1 cellular context compared by ENCODE assay signal in the genomic region with DNA sequence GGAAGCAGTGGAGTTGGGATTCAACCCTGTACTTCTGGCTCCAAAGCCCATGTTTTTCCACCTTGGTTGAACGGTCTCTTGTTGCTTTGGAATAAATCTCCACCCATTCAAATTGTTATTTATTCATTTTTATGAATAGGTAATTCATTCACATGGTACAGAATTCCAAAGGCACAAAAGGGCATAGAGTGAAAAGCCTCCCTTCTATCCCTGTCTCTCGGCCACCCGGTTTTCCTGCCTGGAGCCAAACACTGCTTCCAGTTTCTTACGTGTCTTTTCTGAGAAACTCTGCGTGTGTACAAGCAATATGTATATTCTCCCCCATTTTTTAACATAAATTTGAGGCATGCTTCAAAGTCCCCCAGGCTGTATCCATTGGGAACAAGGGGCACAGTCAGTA.
TF ChIP-seq lines count a peak whose summit lies in the region.

No MANE protein-coding gene starts in this region.

TF ChIP-seq in HepG2, 621 proteins besides CTCF, POLR2A, EP300 and RAD21:
- TF ChIP-seq MAZ (IDR thresholded peaks at IDR 0.05; ENCODE audit: borderline replicate concordance, low read depth, low read length) (no peak), MAZ (CRISPR knock-in tag; IDR thresholded peaks at IDR 0.05; ENCODE audit: low read depth) (no peak), EEA1 (CRISPR knock-in tag; IDR thresholded peaks at IDR 0.05; ENCODE audit: borderline replicate concordance) (no peak), KLF6 (CRISPR knock-in tag; IDR thresholded peaks at IDR 0.05) (no peak), TRIM24 (CRISPR knock-in tag; IDR thresholded peaks at IDR 0.05) (no peak), ZNF816 (CRISPR knock-in tag; IDR thresholded peaks at IDR 0.05; ENCODE audit: borderline replicate concordance) (no peak), RFX5 (IDR thresholded peaks at IDR 0.05; ENCODE audit: low read depth, low read length) (no peak), MAFF (IDR thresholded peaks at IDR 0.05; ENCODE audit: low read depth, low read length) (no peak), ZNF354B (CRISPR knock-in tag; IDR thresholded peaks at IDR 0.05) (no peak), STAG1 (CRISPR knock-in tag; IDR thresholded peaks at IDR 0.05) (no peak), HDAC6 (IDR thresholded peaks at IDR 0.05; ENCODE audit: low read depth, low read length) (no peak), TMF1 (CRISPR knock-in tag; IDR thresholded peaks at IDR 0.05; ENCODE audit: low read depth) (no peak), AHR (CRISPR knock-in tag; IDR thresholded peaks at IDR 0.05) (no peak), MBNL3 (CRISPR knock-in tag; conservative IDR thresholded peaks at IDR 0.05) (no peak)
- TF ChIP-seq, protein P1, sequence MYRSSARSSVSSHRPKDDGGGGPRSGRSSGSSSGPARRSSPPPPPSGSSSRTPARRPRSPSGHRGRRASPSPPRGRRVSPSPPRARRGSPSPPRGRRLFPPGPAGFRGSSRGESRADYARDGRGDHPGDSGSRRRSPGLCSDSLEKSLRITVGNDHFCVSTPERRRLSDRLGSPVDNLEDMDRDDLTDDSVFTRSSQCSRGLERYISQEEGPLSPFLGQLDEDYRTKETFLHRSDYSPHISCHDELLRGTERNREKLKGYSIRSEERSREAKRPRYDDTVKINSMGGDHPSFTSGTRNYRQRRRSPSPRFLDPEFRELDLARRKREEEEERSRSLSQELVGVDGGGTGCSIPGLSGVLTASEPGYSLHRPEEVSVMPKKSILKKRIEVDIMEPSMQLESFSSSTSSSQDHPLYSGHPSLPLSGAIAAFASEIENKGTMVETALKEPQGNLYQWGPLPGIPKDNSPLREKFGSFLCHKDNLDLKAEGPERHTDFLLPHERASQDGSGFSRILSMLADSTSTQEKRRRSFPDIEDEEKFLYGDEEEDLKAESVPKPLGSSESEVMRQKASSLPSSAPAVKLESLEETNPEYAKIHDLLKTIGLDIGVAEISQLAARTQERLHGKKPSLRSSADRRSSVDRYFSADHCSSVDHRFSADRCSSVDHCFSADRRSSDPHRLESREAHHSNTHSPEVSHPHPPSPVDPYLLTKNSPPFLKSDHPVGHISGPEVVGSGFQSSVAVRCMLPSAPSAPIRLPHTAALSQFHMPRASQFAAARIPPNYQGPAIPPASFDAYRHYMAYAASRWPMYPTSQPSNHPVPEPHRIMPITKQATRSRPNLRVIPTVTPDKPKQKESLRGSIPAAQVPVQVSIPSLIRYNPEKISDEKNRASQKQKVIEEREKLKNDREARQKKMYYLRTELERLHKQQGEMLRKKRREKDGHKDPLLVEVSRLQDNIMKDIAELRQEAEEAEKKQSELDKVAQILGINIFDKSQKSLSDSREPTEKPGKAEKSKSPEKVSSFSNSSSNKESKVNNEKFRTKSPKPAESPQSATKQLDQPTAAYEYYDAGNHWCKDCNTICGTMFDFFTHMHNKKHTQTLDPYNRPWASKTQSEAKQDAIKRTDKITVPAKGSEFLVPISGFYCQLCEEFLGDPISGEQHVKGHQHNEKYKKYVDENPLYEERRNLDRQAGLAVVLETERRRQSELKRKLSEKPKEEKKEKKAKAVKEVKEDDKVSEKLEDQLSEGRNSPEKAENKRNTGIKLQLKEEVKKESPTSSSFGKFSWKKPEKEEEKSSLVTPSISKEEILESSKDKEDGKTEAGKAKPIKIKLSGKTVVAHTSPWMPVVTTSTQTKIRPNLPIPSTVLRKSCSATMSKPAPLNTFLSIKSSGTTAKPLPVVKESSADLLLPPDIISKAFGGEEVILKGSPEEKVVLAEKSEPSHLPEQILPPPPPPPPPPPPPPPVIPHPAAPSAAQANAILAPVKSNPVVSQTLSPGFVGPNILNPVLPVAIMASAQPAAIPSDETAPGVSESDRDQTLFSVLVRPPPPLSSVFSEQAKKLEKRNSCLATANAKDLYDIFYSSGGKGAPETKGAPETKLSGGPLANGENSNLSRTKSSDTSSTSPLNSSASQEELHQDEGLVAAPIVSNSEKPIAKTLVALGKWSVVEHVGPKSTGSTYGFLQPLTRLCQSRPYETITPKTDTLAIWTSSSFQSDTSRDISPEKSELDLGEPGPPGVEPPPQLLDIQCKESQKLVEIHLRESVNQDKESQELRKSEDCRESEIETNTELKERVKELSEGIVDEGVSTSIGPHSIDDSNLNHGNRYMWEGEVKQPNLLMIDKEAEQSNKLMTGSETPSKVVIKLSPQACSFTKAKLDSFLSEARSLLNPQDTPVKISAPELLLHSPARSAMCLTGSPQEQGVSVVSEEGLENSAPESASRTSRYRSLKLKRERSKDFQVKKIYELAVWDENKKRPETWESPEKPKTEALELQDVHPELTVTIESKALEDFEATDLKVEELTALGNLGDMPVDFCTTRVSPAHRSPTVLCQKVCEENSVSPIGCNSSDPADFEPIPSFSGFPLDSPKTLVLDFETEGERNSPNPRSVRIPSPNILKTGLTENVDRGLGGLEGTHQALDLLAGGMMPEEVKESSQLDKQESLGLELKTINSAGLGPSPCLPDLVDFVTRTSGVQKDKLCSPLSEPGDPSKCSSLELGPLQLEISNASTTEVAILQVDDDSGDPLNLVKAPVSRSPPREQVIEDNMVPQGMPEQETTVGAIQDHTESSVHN (CRISPR knock-in tag; IDR thresholded peaks at IDR 0.05): no peak
